ENCODE assay signal across 9 cellular contexts in genomic region chr5:9265391-9266287, GRCh38.
A peak's percentile ranks its signal among the peaks of the same experiment; 100 is the strongest.
DNase-seq lines count a peak whose midpoint lies in the region; ATAC-seq and TF ChIP-seq lines count a peak whose summit lies in the region.
"Had no signal": no experiment of that assay in that cellular context is flagged by ENCODE, and none has a peak within 500 bp of the region (broad histone marks: within the 10 kb centered on the region; RNA-seq: fewer than 3 reads in every experiment).

No MANE protein-coding gene starts in this region.

- H2BK5ac ChIP-seq in H9 (ENCODE audit: insufficient read length, low read length), result no peak overlapping the region

- no peak overlapping the region for H3K18ac ChIP-seq in H9 (ENCODE audit: insufficient read length, low read depth, low read length)

- H2BK15ac ChIP-seq in H9 (ENCODE audit: low read depth, low read length), result no peak overlapping the region

- TF ChIP-seq CTCF in H9 (conservative IDR thresholded peaks at IDR 0.05), result no peak
- peak; percentile 14 for TF ChIP-seq CTCF in astrocyte of the spinal cord (IDR thresholded peaks at IDR 0.05; ENCODE audit: low read depth, low read length)
- no peak for TF ChIP-seq CTCF in hepatocyte (IDR thresholded peaks at IDR 0.05; ENCODE audit: poor library complexity)

- H3K4me1 ChIP-seq in H9 (ENCODE audit: insufficient read depth, low read length), result no peaks in the 10 kb centered on the region; the same call in 1 of the 2 replicates
- H3K4me1 ChIP-seq in hepatocyte (ENCODE audit: insufficient read depth), result peaks cover 4% of the 10 kb centered on the region

- H3K4me2 ChIP-seq in H9 (ENCODE audit: insufficient read depth, insufficient read length, low read length) (no peak overlapping the region), hepatocyte (peak overlapping the region; percentile 53)

- peaks cover 20 to 21% of the 10 kb centered on the region in 2 experiments for H3K4me1 Mint-ChIP-seq in H9

- H3K4me3 ChIP-seq in astrocyte of the spinal cord (ENCODE audit: low read depth, low read length) (no peak overlapping the region), hepatocyte (no peak overlapping the region)

- H3K4ac ChIP-seq in H9 (ENCODE audit: low read depth, low read length), result no peak overlapping the region

- no peak overlapping the region for H3K9ac ChIP-seq in H9 (ENCODE audit: extremely low read depth, insufficient read length, low read length)

- no peaks in the 10 kb centered on the region for H3K23me2 ChIP-seq in H9 (ENCODE audit: insufficient read length, low read depth, low read length, poor library complexity, severe bottlenecking)

- H3K79me2 ChIP-seq in H9 (ENCODE audit: insufficient read depth, low read length) (no peaks in the 10 kb centered on the region), hepatocyte (no peaks in the 10 kb centered on the region)

- DNase-seq in H9, result peak; percentile 63
- peak; percentile 94 for DNase-seq in astrocyte of the spinal cord (ENCODE audit: low read depth, low spot score)
- DNase-seq in hepatocyte (ENCODE audit: low spot score), result peak; percentile 53
- DNase-seq in smooth muscle cell of the brain vasculature (ENCODE audit: low read depth, low spot score), result peak; percentile 88
- no peak for DNase-seq in NCI-H2029 treated with DMSO at 0.1 percent for 48 hours (lab: John Stamatoyannopoulos, UW)
- no peak for DNase-seq in posterior vena cava (ENCODE audit: low spot score)

- H3K9me3 ChIP-seq in H9 (ENCODE audit: control insufficient read depth, low read depth, low read length), result no peaks in the 10 kb centered on the region
- no peaks in the 10 kb centered on the region for H3K9me3 ChIP-seq in hepatocyte (ENCODE audit: low read depth)

- H3K9me3 Mint-ChIP-seq in H9, result peaks cover 0 to 3% of the 10 kb centered on the region in 2 experiments; a peak in 2 of 5 replicates

- H3K27ac ChIP-seq in H9 (ENCODE audit: insufficient read length, low read depth, low read length), result no peak overlapping the region
- H3K27ac ChIP-seq in hepatocyte, result peak overlapping the region; percentile 46

- H2AK5ac ChIP-seq in H9 (ENCODE audit: insufficient read length, low read length), result no peak overlapping the region

- peaks cover 0 to 3% (median 2%) of the 10 kb centered on the region in 3 experiments; a peak in 4 of 7 replicates for H3K36me3 Mint-ChIP-seq in H9 (ENCODE audit: insufficient read depth in 1 of 3, low read depth in 3 of 3)

- no peak overlapping the region; a peak in 1 of 5 replicates for H3K4me3 Mint-ChIP-seq in H9

- H3K27me3 ChIP-seq in H9 (ENCODE audit: insufficient read depth, low read length) (no peaks in the 10 kb centered on the region), hepatocyte (no peaks in the 10 kb centered on the region)

- WGBS in H9 (ENCODE audit: extremely low coverage, insufficient read length, low lambda C conversion rate), result no CpG with 5 or more reads among the region's 17 CpGs
- 42% methylated on average over 17 of the region's 17 CpGs for WGBS in hepatocyte (ENCODE audit: low lambda C conversion rate, missing lambda C conversion rate)

- H2BK20ac ChIP-seq in H9 (ENCODE audit: low read depth, low read length, poor library complexity, severe bottlenecking), result no peak overlapping the region

- no peak overlapping the region for H3K14ac ChIP-seq in H9 (ENCODE audit: insufficient read depth, low read length)

- no peak overlapping the region for H4K5ac ChIP-seq in H9 (ENCODE audit: insufficient read length, low read depth, low read length)

- no peak overlapping the region for H3K23ac ChIP-seq in H9 (ENCODE audit: insufficient read length, low read depth, low read length)

- H2BK120ac ChIP-seq in H9 (ENCODE audit: low read depth, low read length, poor library complexity, severe bottlenecking), result no peak overlapping the region

- H2AFZ ChIP-seq in H9 (ENCODE audit: low read length) (no peak overlapping the region), hepatocyte (no peak overlapping the region)

- H3K9me2 ChIP-seq in hepatocyte (replicated peaks; ENCODE audit: insufficient read depth), result no peaks in the 10 kb centered on the region

- H4K20me1 ChIP-seq in H9 (ENCODE audit: control insufficient read depth, insufficient read depth, insufficient read length) (no peaks in the 10 kb centered on the region), hepatocyte (ENCODE audit: insufficient read depth, poor library complexity, severe bottlenecking) (no peaks in the 10 kb centered on the region)

- no peak overlapping the region for H4K91ac ChIP-seq in H9 (ENCODE audit: insufficient read length, low read depth, low read length)

- no peak for ATAC-seq in GM21737 (IDR thresholded peaks at IDR 0.05; ENCODE audit: unreplicated experiment)
- no peak for ATAC-seq in HG03342 (IDR thresholded peaks at IDR 0.05; ENCODE audit: unreplicated experiment)
- ATAC-seq: HCT116 had no signal

- in situ Hi-C loops in astrocyte of the spinal cord (cut with HindIII; ENCODE audit: low sequenced_read_pairs), result no loop called here

- no peak overlapping the region for H3K56ac ChIP-seq in H9 (ENCODE audit: insufficient read length, low read depth, low read length)

- peak overlapping the region; percentile 63 to 92 (median 63) for H3K27ac Mint-ChIP-seq in H9

- no peaks in the 10 kb centered on the region for H3K27me3 Mint-ChIP-seq in H9 (ENCODE audit: low read depth)

- no peak overlapping the region for H2BK12ac ChIP-seq in H9 (ENCODE audit: insufficient read length, low read depth, low read length)

- H3K36me3 ChIP-seq in hepatocyte (replicated peaks; ENCODE audit: insufficient read depth, low read depth), result no peaks in the 10 kb centered on the region

- no peak overlapping the region for H4K8ac ChIP-seq in H9 (replicated peaks; ENCODE audit: insufficient read length, low read depth, low read length)

- no peak overlapping the region for H3T11ph ChIP-seq in H9 (ENCODE audit: low read length)

- H3K79me1 ChIP-seq in H9 (ENCODE audit: insufficient read depth, low read depth, low read length, poor library complexity, severe bottlenecking), result no peaks in the 10 kb centered on the region

- intact Hi-C loops in posterior vena cava (cut with DNase I), result no loop called here

Comparison
In these comparisons a context has a peak if more than half of its experiments do, and no peak if none do; other contexts are left out.
1. DNase-seq: peak in H9 (single experiment), astrocyte of the spinal cord (single experiment), hepatocyte (single experiment) and smooth muscle cell of the brain vasculature (single experiment); none in NCI-H2029 treated with DMSO at 0.1 percent for 48 hours (single experiment) and posterior vena cava (single experiment).